22 cellular contexts compared by ENCODE assay signal in the genomic region with DNA sequence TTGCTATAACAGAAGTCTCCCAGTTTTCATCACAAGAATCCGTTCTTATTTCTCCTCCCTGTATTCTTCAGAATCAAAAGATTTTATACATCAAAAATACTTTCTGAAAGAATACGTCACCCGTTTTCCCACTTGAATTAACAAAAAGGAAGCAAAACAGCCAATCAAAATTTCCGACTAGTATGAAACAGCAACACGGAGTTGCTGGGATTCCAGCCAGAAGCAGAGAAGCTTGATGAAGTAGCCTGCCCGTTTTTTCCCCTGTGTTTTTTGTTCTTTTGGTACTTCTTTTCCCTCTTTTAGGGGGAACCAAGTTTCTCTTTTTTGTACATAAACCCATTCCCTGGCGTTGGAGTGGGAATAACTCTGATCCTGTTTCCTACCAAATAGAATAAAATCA. TPM values are rescaled to one million over a fixed set of nuclear protein-coding genes. Genes with fewer than 3 reads are reported as not detected.
DNase-seq lines count a peak whose midpoint lies in the region; ATAC-seq and TF ChIP-seq lines count a peak whose summit lies in the region.
"Had no signal": no experiment of that assay in that cellular context is flagged by ENCODE, and none has a peak within 500 bp of the region (broad histone marks: within the 10 kb centered on the region; RNA-seq: fewer than 3 reads in every experiment).

No MANE protein-coding gene starts in this region.

- H4K5ac ChIP-seq in H9 (ENCODE audit: insufficient read length, low read depth, low read length), result no peak overlapping the region

- H3K9ac ChIP-seq in endodermal cell (ENCODE audit: extremely low read depth, low read length, poor library complexity, severe bottlenecking) (no peak overlapping the region), H9 (ENCODE audit: extremely low read depth, insufficient read length, low read length) (no peak overlapping the region)
- H3K9ac ChIP-seq: BLaER1 had no signal

- H3K4me3 Mint-ChIP-seq in MCF 10A (ENCODE audit: unreplicated experiment) (no peak overlapping the region), endodermal cell (no peak overlapping the region), mesothelial cell of epicardium (no peak overlapping the region), H9 (no peak overlapping the region)
- H3K4me3 Mint-ChIP-seq: activated CD4-positive, alpha-beta T cell treated with anti-CD3 and anti-CD28 coated beads, Interleukin-2, amount 10 ng/mL, durations not matched to agents 7 days and 5 days; stimulated activated naive CD8-positive, alpha-beta T cell treated with anti-CD3 and anti-CD28 coated beads, Interleukin-15, Interleukin-2, amounts not matched to agents 100 ng/mL and 50 ng/mL, for 24 hours had no signal

- ATAC-seq in thoracic aorta (ENCODE audit: insufficient number of reproducible peaks, low FRiP score, low read depth), result no peak

- H3K23me2 ChIP-seq in H9 (ENCODE audit: insufficient read length, low read depth, low read length, poor library complexity, severe bottlenecking), result no peaks in the 10 kb centered on the region

- H4K91ac ChIP-seq in H9 (ENCODE audit: insufficient read length, low read depth, low read length), result no peak overlapping the region

- no peak overlapping the region for H4K8ac ChIP-seq in H9 (replicated peaks; ENCODE audit: insufficient read length, low read depth, low read length)

- H3T11ph ChIP-seq in H9 (ENCODE audit: low read length), result no peak overlapping the region

- H3K4me3 ChIP-seq in breast epithelium (no peak overlapping the region), endodermal cell (ENCODE audit: low read length) (no peak overlapping the region), thoracic aorta (peak overlapping the region; percentile 36)
- H3K4me3 ChIP-seq: BLaER1 had no signal

- H3K4me1 ChIP-seq in breast epithelium, result no peaks in the 10 kb centered on the region
- peaks cover 3% of the 10 kb centered on the region for H3K4me1 ChIP-seq in endodermal cell (ENCODE audit: control insufficient read depth, insufficient read depth, low read length)
- H3K4me1 ChIP-seq in thoracic aorta (ENCODE audit: control insufficient read depth in 1 of 2, low read depth in 2 of 2), result peaks cover 5 to 22% of the 10 kb centered on the region in 2 donors
- H3K4me1 ChIP-seq in H9 (ENCODE audit: insufficient read depth, low read length), result no peaks in the 10 kb centered on the region

- no peak overlapping the region for H2AFZ ChIP-seq in H9 (ENCODE audit: low read length)

- H2BK120ac ChIP-seq in H9 (ENCODE audit: low read depth, low read length, poor library complexity, severe bottlenecking), result no peak overlapping the region

- no peak for TF ChIP-seq POLR2A in breast epithelium (IDR thresholded peaks at IDR 0.05)

- no peak overlapping the region for H3K23ac ChIP-seq in H9 (ENCODE audit: insufficient read length, low read depth, low read length)

- no peak overlapping the region for H2BK15ac ChIP-seq in H9 (ENCODE audit: low read depth, low read length)

- no peak overlapping the region for H3K4me2 ChIP-seq in H9 (ENCODE audit: insufficient read depth, insufficient read length, low read length)
- H3K4me2 ChIP-seq: BLaER1 had no signal

- H3K4ac ChIP-seq in H9 (ENCODE audit: low read depth, low read length), result no peak overlapping the region

- H3K9me3 Mint-ChIP-seq in MCF 10A (ENCODE audit: unreplicated experiment) (no peaks in the 10 kb centered on the region), endodermal cell (no peaks in the 10 kb centered on the region), mesothelial cell of epicardium (no peaks in the 10 kb centered on the region), H9 (no peaks in the 10 kb centered on the region)
- H3K9me3 Mint-ChIP-seq: activated CD4-positive, alpha-beta T cell treated with anti-CD3 and anti-CD28 coated beads, Interleukin-2, amount 10 ng/mL, durations not matched to agents 7 days and 5 days; stimulated activated naive CD8-positive, alpha-beta T cell treated with anti-CD3 and anti-CD28 coated beads, Interleukin-15, Interleukin-2, amounts not matched to agents 100 ng/mL and 50 ng/mL, for 24 hours had no signal

- H2AK5ac ChIP-seq in H9 (ENCODE audit: insufficient read length, low read length), result no peak overlapping the region

- H3K36me3 Mint-ChIP-seq in MCF 10A (ENCODE audit: insufficient read depth, unreplicated experiment) (no peaks in the 10 kb centered on the region), endodermal cell (ENCODE audit: low read depth) (no peaks in the 10 kb centered on the region), mesothelial cell of epicardium (no peaks in the 10 kb centered on the region), H9 (ENCODE audit: insufficient read depth in 1 of 3, low read depth in 3 of 3) (no peaks in the 10 kb centered on the region)

- POLR2A ChIA-PET in MCF 10A (lab: Yijun Ruan, JAX), result interaction anchor here (0.6 kb wide), 1 partner anchor 10 kb away, joined by 4 read pairs; no protein-coding TSS in a partner anchor

- no peak overlapping the region for H2BK5ac ChIP-seq in H9 (ENCODE audit: insufficient read length, low read length)

- H3K27me3 ChIP-seq in breast epithelium (no peaks in the 10 kb centered on the region), endodermal cell (ENCODE audit: control insufficient read depth, insufficient read depth, low read length, poor library complexity, severe bottlenecking) (no peaks in the 10 kb centered on the region), thoracic aorta (replicated peaks; ENCODE audit: insufficient read depth) (no peaks in the 10 kb centered on the region), H9 (ENCODE audit: insufficient read depth, low read length) (no peaks in the 10 kb centered on the region)
- H3K27me3 ChIP-seq: BLaER1, neutrophil had no signal

- CTCF ChIA-PET in MCF 10A (lab: Yijun Ruan, JAX), result no interaction called here

- H3K27me3 Mint-ChIP-seq in MCF 10A (ENCODE audit: insufficient read depth, unreplicated experiment), result no peaks in the 10 kb centered on the region
- peaks cover 1% of the 10 kb centered on the region for H3K27me3 Mint-ChIP-seq in endodermal cell (ENCODE audit: insufficient read depth)
- no peaks in the 10 kb centered on the region for H3K27me3 Mint-ChIP-seq in mesothelial cell of epicardium (ENCODE audit: low read depth)
- no peaks in the 10 kb centered on the region for H3K27me3 Mint-ChIP-seq in H9 (ENCODE audit: low read depth)
- H3K27me3 Mint-ChIP-seq: activated CD4-positive, alpha-beta T cell treated with anti-CD3 and anti-CD28 coated beads, Interleukin-2, amount 10 ng/mL, durations not matched to agents 7 days and 5 days; stimulated activated naive CD8-positive, alpha-beta T cell treated with anti-CD3 and anti-CD28 coated beads, Interleukin-15, Interleukin-2, amounts not matched to agents 100 ng/mL and 50 ng/mL, for 24 hours had no signal

- no peaks in the 10 kb centered on the region for H3K79me1 ChIP-seq in H9 (ENCODE audit: insufficient read depth, low read depth, low read length, poor library complexity, severe bottlenecking)

- H3K27ac Mint-ChIP-seq in MCF 10A (ENCODE audit: low read depth, unreplicated experiment), result no peak overlapping the region
- H3K27ac Mint-ChIP-seq in endodermal cell, result peak overlapping the region; percentile 40
- peak overlapping the region; percentile 25 for H3K27ac Mint-ChIP-seq in mesothelial cell of epicardium
- no peak overlapping the region for H3K27ac Mint-ChIP-seq in H9
- H3K27ac Mint-ChIP-seq: activated CD4-positive, alpha-beta T cell treated with anti-CD3 and anti-CD28 coated beads, Interleukin-2, amount 10 ng/mL, durations not matched to agents 7 days and 5 days; stimulated activated naive CD8-positive, alpha-beta T cell treated with anti-CD3 and anti-CD28 coated beads, Interleukin-15, Interleukin-2, amounts not matched to agents 100 ng/mL and 50 ng/mL, for 24 hours had no signal

- no peak overlapping the region for H3K18ac ChIP-seq in H9 (ENCODE audit: insufficient read length, low read depth, low read length)

- no TSS peak for BruUV-seq in MCF 10A (replicated peaks; lab: Mats Ljungman, UMichigan)

- H3K9me3 ChIP-seq in breast epithelium (no peaks in the 10 kb centered on the region), endodermal cell (ENCODE audit: control insufficient read depth, low read length) (no peaks in the 10 kb centered on the region), thoracic aorta (no peaks in the 10 kb centered on the region), H9 (ENCODE audit: control insufficient read depth, low read depth, low read length) (no peaks in the 10 kb centered on the region)
- H3K9me3 ChIP-seq: BLaER1, neutrophil had no signal

- no peaks in the 10 kb centered on the region for H4K20me1 ChIP-seq in H9 (ENCODE audit: control insufficient read depth, insufficient read depth, insufficient read length)
- H4K20me1 ChIP-seq: BLaER1 had no signal

- no peaks in the 10 kb centered on the region for H3K36me3 ChIP-seq in breast epithelium
- H3K36me3 ChIP-seq in endodermal cell (ENCODE audit: control insufficient read depth, insufficient read depth, low read length), result no peaks in the 10 kb centered on the region
- H3K36me3 ChIP-seq in thoracic aorta, result no peaks in the 10 kb centered on the region
- H3K36me3 ChIP-seq: neutrophil had no signal

- H3K14ac ChIP-seq in H9 (ENCODE audit: insufficient read depth, low read length), result no peak overlapping the region

- no peak overlapping the region for H3K56ac ChIP-seq in H9 (ENCODE audit: insufficient read length, low read depth, low read length)

- H3K27ac ChIP-seq in breast epithelium, result peak overlapping the region; percentile 3 to 17
- no peak overlapping the region for H3K27ac ChIP-seq in endodermal cell (ENCODE audit: low read depth, low read length)
- H3K27ac ChIP-seq in thoracic aorta, result peak overlapping the region; percentile 75 to 77
- H3K27ac ChIP-seq in H9 (ENCODE audit: insufficient read length, low read depth, low read length), result no peak overlapping the region
- H3K27ac ChIP-seq: BLaER1, neutrophil had no signal

- no peaks in the 10 kb centered on the region for H3K79me2 ChIP-seq in H9 (ENCODE audit: insufficient read depth, low read length)

- peaks cover 4% of the 10 kb centered on the region for H3K4me1 Mint-ChIP-seq in MCF 10A (ENCODE audit: insufficient read depth, unreplicated experiment)
- H3K4me1 Mint-ChIP-seq in endodermal cell, result peaks cover 19% of the 10 kb centered on the region
- H3K4me1 Mint-ChIP-seq in mesothelial cell of epicardium, result peaks cover 7% of the 10 kb centered on the region
- H3K4me1 Mint-ChIP-seq in H9, result 0 out of 4 replicates have a peak, but pooled peaks cover 2% of the 10 kb centered on the region in 2 experiments

- no peak overlapping the region for H2BK12ac ChIP-seq in H9 (ENCODE audit: insufficient read length, low read depth, low read length)

- no peak overlapping the region for H2BK20ac ChIP-seq in H9 (ENCODE audit: low read depth, low read length, poor library complexity, severe bottlenecking)

- WGBS in endodermal cell (ENCODE audit: insufficient coverage in 1 of 2, insufficient read length in 1 of 2), 2 experiments, result 88 to 91% methylated on average over 6 to 7 of the region's 7 CpGs
- no CpG with 5 or more reads among the region's 7 CpGs for WGBS in H9 (ENCODE audit: extremely low coverage, insufficient read length, low lambda C conversion rate)

- no peak for TF ChIP-seq CTCF in breast epithelium (IDR thresholded peaks at IDR 0.05)
- TF ChIP-seq CTCF in MCF 10A (IDR thresholded peaks at IDR 0.05; ENCODE audit: unreplicated experiment), result no peak
- no peak for TF ChIP-seq CTCF in endodermal cell (conservative IDR thresholded peaks at IDR 0.05)
- TF ChIP-seq CTCF in mesothelial cell of epicardium (IDR thresholded peaks at IDR 0.05; ENCODE audit: unreplicated experiment), result no peak
- no peak for TF ChIP-seq CTCF in thoracic aorta (IDR thresholded peaks at IDR 0.05)
- no peak for TF ChIP-seq CTCF in H9 (conservative IDR thresholded peaks at IDR 0.05)

- DNase-seq in breast epithelium (ENCODE audit: low spot score in 2 of 2) (no peak), MCF 10A (ENCODE audit: unreplicated experiment) (no peak), endodermal cell (no peak), mesothelial cell of epicardium (ENCODE audit: low spot score in 2 of 2, unreplicated experiment in 2 of 2) (no peak), thoracic aorta (ENCODE audit: low spot score) (peak; percentile 21), NCI-H524 treated with DMSO at 0.1 percent for 48 hours (lab: John Stamatoyannopoulos, UW) (no peak), H9 (no peak)
- DNase-seq in stimulated activated CD4-positive, alpha-beta T cell treated with anti-CD3 and anti-CD28 coated beads, Interleukin-15, amount 100 ng/mL, for 24 hours, result no peak
- DNase-seq: 8988T; activated CD4-positive, alpha-beta T cell treated with anti-CD3 and anti-CD28 coated beads, Interleukin-2, amount 10 ng/mL, durations not matched to agents 7 days and 5 days; activated CD8-positive, alpha-beta memory T cell treated with anti-CD3 and anti-CD28 coated beads, Interleukin-2, amount 50 U/mL, for 48 hours; activated gamma-delta T cell treated with Interleukin-2 at 50 U/mL for 16 hours; cerebellar nuclear complex; effector memory CD4-positive, alpha-beta T cell; EL; NCI-H2029; NCI-H510A treated with DMSO at 0.1 percent for 48 hours; stimulated activated CD4-positive, alpha-beta T cell treated with anti-CD3 and anti-CD28 coated beads, Interleukin-1b, Interleukin-23, amount 100 ng/mL, for 48 hours; trophoblast cell had no signal

- intact Hi-C loops in breast epithelium (cut with DNase I; ENCODE audit: low total_unique reads) (no loop called here), MCF 10A (cut with micrococcal nuclease) (no loop called here)

RNA-seq across cellular contexts. Expression of a gene that starts 14.6 kb away (rescaled TPM):
- total RNA-seq in breast epithelium, result 1 to 10 TPM in 2 of 3 donors, under 1 TPM in 1; 0.96 to 2.9 (median 2.5) TPM
- not detected in 2 replicates for total RNA-seq in MCF 10A (2022)
- total RNA-seq in endodermal cell, result not detected
- 0.46 TPM for polyA plus RNA-seq in endodermal cell (2013, experiment 1 of 2)
- polyA plus RNA-seq in endodermal cell (2013, experiment 2 of 2), result 0.62 TPM
- total RNA-seq in mesothelial cell of epicardium, result 0.44 to 1.6 TPM (median 0.67 TPM) in 3 replicates
- total RNA-seq in thoracic aorta, result under 1 TPM; 0.49 to 0.81 TPM
- total RNA-seq in H9 (2021), result 0.04 TPM in 1 of 2 replicates, not detected in the other

Comparison
In these comparisons a context has a peak if more than half of its experiments do, and no peak if none do; other contexts are left out.
1. H3K27ac ChIP-seq: peak in breast epithelium (2 of 2) and thoracic aorta (2 of 2); none in endodermal cell (single experiment) and H9 (single experiment).
2. H3K27ac Mint-ChIP-seq: peak in endodermal cell (single experiment) and mesothelial cell of epicardium (single experiment); none in MCF 10A (single experiment) and H9 (0 of 3).